In the genomic region with DNA sequence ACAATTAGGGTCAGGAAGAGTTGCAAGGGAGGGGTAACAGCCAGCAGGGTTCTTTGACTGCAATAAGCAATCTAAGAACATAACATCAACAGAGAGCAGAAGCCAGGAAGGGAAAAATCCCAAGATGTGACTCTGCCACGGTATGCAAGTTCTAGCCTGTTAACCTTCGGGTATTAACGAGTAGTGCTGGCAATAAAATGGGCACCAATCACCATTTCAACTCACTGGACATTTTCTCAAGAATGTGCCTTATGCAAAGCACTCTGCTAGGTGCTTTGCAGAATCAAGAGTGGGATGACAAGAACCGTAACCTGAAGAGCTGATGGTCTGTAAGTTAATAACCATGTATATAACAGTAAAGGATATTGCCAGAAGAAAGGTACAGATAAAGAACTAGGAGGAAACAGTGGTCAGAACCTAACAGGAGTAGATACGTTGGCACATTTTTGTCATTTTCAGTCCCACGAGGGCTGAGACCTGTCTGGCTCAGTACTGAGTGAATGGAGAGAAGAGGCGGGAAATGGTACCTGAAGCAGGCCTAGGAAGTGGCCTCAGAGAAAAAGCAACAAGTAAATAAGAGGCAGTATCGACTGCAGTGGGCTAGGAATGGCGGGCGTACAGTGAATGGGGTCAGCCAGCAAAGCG, we compare ENCODE assay signal across 7 cellular contexts. TPM values are rescaled to one million over a fixed set of nuclear protein-coding genes. Genes with fewer than 3 reads are reported as not detected.
DNase-seq lines count a peak whose midpoint lies in the region; ATAC-seq, FAIRE-seq and TF ChIP-seq lines count a peak whose summit lies in the region.

No MANE protein-coding gene starts in this region.

- no peak for TF ChIP-seq CTCF in GM10266 (IDR thresholded peaks at IDR 0.05; ENCODE audit: control insufficient read depth, insufficient read depth, low read depth, missing control alignments)
- TF ChIP-seq CTCF in MM.1S (IDR thresholded peaks at IDR 0.05; ENCODE audit: low read length): no peak
- no peak for TF ChIP-seq CTCF in GM12878 (IDR thresholded peaks at IDR 0.05 in 2 of 3, conservative IDR thresholded peaks at IDR 0.05 in 1 of 3; ENCODE audit: control insufficient read depth in 2 of 3, extremely low read depth in 1 of 3, insufficient read depth in 1 of 3, low read depth in 3 of 3, low read length in 3 of 3)
- no peak for TF ChIP-seq CTCF in D721Med (IDR thresholded peaks at IDR 0.05; ENCODE audit: insufficient read depth, missing control alignments)

- no peaks in the 10 kb centered on the region for H3K27me3 ChIP-seq in MM.1S (replicated peaks; ENCODE audit: insufficient read depth, low read length)
- H3K27me3 ChIP-seq in GM12878 (replicated peaks in 1 of 2; ENCODE audit: control insufficient read depth in 2 of 2, insufficient read depth in 2 of 2, low read length in 1 of 2): no peaks in the 10 kb centered on the region

- CTCF ChIA-PET in GM12878 (lab: Yijun Ruan, JAX): interaction anchor here (0.5 to 1.7 kb wide), 3 partner anchors 24 to 146 kb away, joined by 3 to 5 read pairs (median 3); no protein-coding TSS in a partner anchor

- no peak for TF ChIP-seq RAD21 in GM12878 (IDR thresholded peaks at IDR 0.05; ENCODE audit: insufficient read depth, low read depth, low read length)

- peak; percentile 5 for ATAC-seq in GM21529 (IDR thresholded peaks at IDR 0.05; ENCODE audit: unreplicated experiment)
- peak; percentile 5 for ATAC-seq in GM12878

- H4K20me1 ChIP-seq in MM.1S (ENCODE audit: insufficient read depth, low read length): no peaks in the 10 kb centered on the region
- no peaks in the 10 kb centered on the region for H4K20me1 ChIP-seq in GM12878 (ENCODE audit: control insufficient read depth, insufficient read depth)

- H3K4me1 ChIP-seq in MM.1S (ENCODE audit: low read length) (0 out of 2 replicates have a peak, but pooled peaks cover 4% of the 10 kb centered on the region), GM12878 (ENCODE audit: control insufficient read depth, insufficient read depth, low read length) (peaks cover 21% of the 10 kb centered on the region)

- peak; percentile 38 for FAIRE-seq in GM12878 (lab: Jason Lieb, UNC)
- FAIRE-seq in D721Med (lab: Jason Lieb, UNC): no peak

- TF ChIP-seq EP300 in GM12878 (IDR thresholded peaks at IDR 0.05; ENCODE audit: borderline replicate concordance in 1 of 2, control insufficient read depth in 1 of 2, low read depth in 2 of 2, low read length in 2 of 2): 0 out of 4 replicates have a peak, but pooled peaks of 1 of the 2 experiments have one; percentile 17

- WGBS in GM12878 (ENCODE audit: insufficient coverage, insufficient replicate concordance, low lambda C conversion rate, missing lambda C conversion rate): 0% methylated on average over 11 of the region's 11 CpGs

- SMC1A ChIA-PET in GM12878 (lab: Charles Lee; ENCODE audit: uncharacterized antibody, unreplicated experiment): interaction anchor here (1.2 to 5.5 kb wide), 7 partner anchors 11 to 162 kb away, joined by 3 to 36 read pairs (median 5); no protein-coding TSS in a partner anchor

- no peak overlapping the region; the same call in 1 of the 2 replicates for H3K27ac ChIP-seq in MM.1S (ENCODE audit: low read length)
- peak overlapping the region; percentile 73 for H3K27ac ChIP-seq in GM12878 (ENCODE audit: control insufficient read depth, insufficient read depth)

- H3K79me2 ChIP-seq in MM.1S (ENCODE audit: low read length) (no peaks in the 10 kb centered on the region), GM12878 (ENCODE audit: control insufficient read depth, insufficient read depth, low read length) (peaks cover 36% of the 10 kb centered on the region)

- POLR2A ChIA-PET in GM12878 (lab: Charles Lee): interaction anchor here (1.0 to 3.1 kb wide), 5 partner anchors 9 to 143 kb away, joined by 3 to 17 read pairs (median 5); no protein-coding TSS in a partner anchor

- in situ Hi-C loops in GM12878 (cut with MboI): loop anchor here (25.0 kb wide), 1 partner anchor 758 kb away; the partner anchor contains the start of gene SEC24B

- H3K9ac ChIP-seq in MM.1S (ENCODE audit: low read length) (peak overlapping the region; percentile 74), GM12878 (ENCODE audit: control insufficient read depth, insufficient read depth, low read length) (peak overlapping the region; percentile 76)

- no peaks in the 10 kb centered on the region for H3K9me3 ChIP-seq in MM.1S (replicated peaks; ENCODE audit: insufficient read depth, low read length)
- H3K9me3 ChIP-seq in GM12878 (replicated peaks; ENCODE audit: control insufficient read depth, insufficient read depth, low read length): no peaks in the 10 kb centered on the region

- H3K36me3 ChIP-seq in MM.1S (replicated peaks; ENCODE audit: insufficient read depth, low read length): no peaks in the 10 kb centered on the region
- no peaks in the 10 kb centered on the region for H3K36me3 ChIP-seq in GM12878 (ENCODE audit: control insufficient read depth in 2 of 2, insufficient read depth in 2 of 2, low read length in 1 of 2)

- peaks cover 7% of the 10 kb centered on the region; the same call in 1 of the 2 replicates for H3F3A ChIP-seq in MM.1S (ENCODE audit: insufficient read depth, low read length)

- RAD21 ChIA-PET in GM12878 (lab: Charles Lee; ENCODE audit: unreplicated experiment): interaction anchor here (0.8 to 3.1 kb wide), 4 partner anchors 11 to 140 kb away, joined by 3 to 10 read pairs (median 6); no protein-coding TSS in a partner anchor

- no peaks in the 10 kb centered on the region for H3K9me2 ChIP-seq in MM.1S (replicated peaks; ENCODE audit: insufficient read depth, low read length)

- H3K4me3 ChIP-seq in MM.1S (ENCODE audit: low read length): peak overlapping the region; percentile 70
- peak overlapping the region; percentile 81 for H3K4me3 ChIP-seq in GM12878

- H2AFZ ChIP-seq in MM.1S (ENCODE audit: low read length) (peak overlapping the region; percentile 97), GM12878 (ENCODE audit: control insufficient read depth, low read depth, low read length) (peak overlapping the region; percentile 92)

- intact Hi-C loops in GM12878 (cut with micrococcal nuclease; ENCODE audit: unreplicated experiment): loop anchor here (5.0 to 10.0 kb wide), 8 partner anchors 88 to 1573 kb away; partner anchors contain the start of genes GAR1, MCUB, RPL34 and SEC24B

- peak overlapping the region; percentile 99 for H3K4me2 ChIP-seq in MM.1S (ENCODE audit: low read depth, low read length)
- H3K4me2 ChIP-seq in GM12878 (ENCODE audit: control insufficient read depth, insufficient read depth): peak overlapping the region; percentile 93

- DNase-seq in GM10266 (ENCODE audit: extremely low spot score) (peak; percentile 38), MM.1S (no peak), GM12878 (ENCODE audit: low read depth, low spot score) (no peak), kidney tubule cell (ENCODE audit: low spot score) (peak; percentile 28), superior temporal gyrus (ENCODE audit: extremely low spot score) (peak; percentile 63), D721Med (ENCODE audit: insufficient read length, low spot score) (no peak)

- TF ChIP-seq POLR2A in GM12878 (IDR thresholded peaks at IDR 0.05; ENCODE audit: low read depth, low read length): no peak

- BruUV-seq in GM12878 (replicated peaks; lab: Mats Ljungman, UMichigan): TSS peak; percentile 36

TF ChIP-seq in GM12878, 131 proteins besides CTCF, POLR2A, EP300 and RAD21 (continues in another document):
- TF ChIP-seq NFXL1 (IDR thresholded peaks at IDR 0.05; ENCODE audit: borderline replicate concordance) (no peak), CBX5 (IDR thresholded peaks at IDR 0.05; ENCODE audit: low read depth) (no peak), ZNF384 (IDR thresholded peaks at IDR 0.05; ENCODE audit: borderline replicate concordance, low read depth, low read length) (no peak), IKZF2 (IDR thresholded peaks at IDR 0.05) (0 out of 4 replicates have a peak, but pooled peaks of 1 of the 2 experiments have one; percentile 6)
- TF ChIP-seq, protein P1, sequence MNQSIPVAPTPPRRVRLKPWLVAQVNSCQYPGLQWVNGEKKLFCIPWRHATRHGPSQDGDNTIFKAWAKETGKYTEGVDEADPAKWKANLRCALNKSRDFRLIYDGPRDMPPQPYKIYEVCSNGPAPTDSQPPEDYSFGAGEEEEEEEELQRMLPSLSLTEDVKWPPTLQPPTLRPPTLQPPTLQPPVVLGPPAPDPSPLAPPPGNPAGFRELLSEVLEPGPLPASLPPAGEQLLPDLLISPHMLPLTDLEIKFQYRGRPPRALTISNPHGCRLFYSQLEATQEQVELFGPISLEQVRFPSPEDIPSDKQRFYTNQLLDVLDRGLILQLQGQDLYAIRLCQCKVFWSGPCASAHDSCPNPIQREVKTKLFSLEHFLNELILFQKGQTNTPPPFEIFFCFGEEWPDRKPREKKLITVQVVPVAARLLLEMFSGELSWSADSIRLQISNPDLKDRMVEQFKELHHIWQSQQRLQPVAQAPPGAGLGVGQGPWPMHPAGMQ (IDR thresholded peaks at IDR 0.05; ENCODE audit: borderline replicate concordance): no peak

RNA-seq across cellular contexts. Expression of gene ELOVL6, which starts 2.7 kb away (rescaled TPM):
- total RNA-seq in GM12878 (2013; cell fraction: nucleolus; rRNA removed): 35.4 and 37.7 TPM in 2 replicates
- 3.9 and 5.6 TPM in 2 replicates for total RNA-seq in GM12878 (2014; rRNA removed)
- total RNA-seq in GM12878 (2014; rRNA removed; fragmentation: Illumina TruSeq; extraction: Trizol): 7.7 and 8.7 TPM in 2 replicates
- 9.4 and 13.7 TPM in 2 replicates for total RNA-seq in GM12878 (2021)
- polyA plus RNA-seq in GM12878 (2011; ENCODE audit: low read depth): 3.8 TPM
- 33.5 and 34.6 TPM in 2 replicates for polyA plus RNA-seq in GM12878 (2011; rRNA removed)
- polyA plus RNA-seq in GM12878 (2011; cell fraction: cytosol; rRNA removed): 12.1 and 12.4 TPM in 2 replicates
- polyA plus RNA-seq in GM12878 (2011; cell fraction: nucleus; rRNA removed): 10.1 and 11.9 TPM in 2 replicates
- 7.9 and 10.6 TPM in 2 replicates for polyA plus RNA-seq in GM12878 (2012)
- 11.8 and 15.0 TPM in 2 replicates for polyA plus RNA-seq in GM12878 (2014; fragmentation: Illumina TruSeq; extraction: Trizol)
- polyA plus RNA-seq in GM12878 (2014; fragmentation: Nextera tagmentation; extraction: Ambion mirVana): 1 to 10 TPM; 6.3 to 8.5 TPM
- 8.0 and 9.1 TPM in 2 replicates for polyA plus RNA-seq in GM12878 (2014; rRNA removed)
- 1 to 10 TPM; 6.0 to 6.8 TPM for polyA plus RNA-seq in GM12878 (2016; fragmentation: Nextera tagmentation; extraction: Ambion mirVana)
- polyA minus RNA-seq in GM12878 (2011; rRNA and poly(A)+ RNA removed): 21.8 and 25.9 TPM in 2 replicates
- polyA minus RNA-seq in GM12878 (2011; cell fraction: cytosol; rRNA and poly(A)+ RNA removed): 5.1 and 5.5 TPM in 2 replicates
- 4.7 and 14.1 TPM in 2 replicates for polyA minus RNA-seq in GM12878 (2011; cell fraction: nucleus; rRNA and poly(A)+ RNA removed)

Comparison
In these comparisons a context has a peak if more than half of its experiments do, and no peak if none do; other contexts are left out.
1. DNase-seq: peak in GM10266 (single experiment), kidney tubule cell (single experiment) and superior temporal gyrus (single experiment); none in MM.1S (single experiment), GM12878 (single experiment) and D721Med (single experiment).